ENCODE assay signal across 15 cellular contexts in genomic region chr14:83894519-83894918, GRCh38.
"Had no signal": no experiment of that assay in that cellular context is flagged by ENCODE, and none has a peak within 500 bp of the region (broad histone marks: within the 10 kb centered on the region; RNA-seq: fewer than 3 reads in every experiment).

No MANE protein-coding gene starts in this region.

- H3K9me3 ChIP-seq: esophagus muscularis mucosa, gastroesophageal sphincter, neutrophil, right atrium auricular region, sigmoid colon had no signal

- H3K27ac ChIP-seq: epithelial cell of prostate, esophagus muscularis mucosa, gastroesophageal sphincter, neutrophil, right atrium auricular region, sigmoid colon, skin epidermis had no signal

- H3K27me3 ChIP-seq: esophagus muscularis mucosa, gastroesophageal sphincter, neutrophil, right atrium auricular region, sigmoid colon had no signal

- H3K4me3 ChIP-seq: esophagus muscularis mucosa, gastroesophageal sphincter, right atrium auricular region, sigmoid colon, skin epidermis had no signal

- ATAC-seq: gastroesophageal sphincter; left lobe of liver; naive thymus-derived CD4-positive, alpha-beta T cell had no signal

- DNase-seq: cortex of kidney; effector memory CD4-positive, alpha-beta T cell; mammary epithelial cell; naive thymus-derived CD4-positive, alpha-beta T cell; sigmoid colon; stimulated activated CD4-positive, alpha-beta T cell treated with anti-CD3 and anti-CD28 coated beads, Interleukin-2, amount 100 ng/mL, for 48 hours; stimulated activated naive CD4-positive, alpha-beta T cell treated with Interleukin-2 at 50 U/mL for 16 hours; trophoblast cell had no signal

- H3K36me3 ChIP-seq: esophagus muscularis mucosa, gastroesophageal sphincter, neutrophil, right atrium auricular region, sigmoid colon had no signal

- H3K36me3 Mint-ChIP-seq: naive thymus-derived CD4-positive, alpha-beta T cell had no signal

- H3K27me3 Mint-ChIP-seq: naive thymus-derived CD4-positive, alpha-beta T cell had no signal

- H3K4me1 Mint-ChIP-seq: naive thymus-derived CD4-positive, alpha-beta T cell had no signal

- H3K4me1 ChIP-seq: esophagus muscularis mucosa, gastroesophageal sphincter, right atrium auricular region had no signal

- H3K27ac Mint-ChIP-seq: naive thymus-derived CD4-positive, alpha-beta T cell had no signal

- H3K4me3 Mint-ChIP-seq: naive thymus-derived CD4-positive, alpha-beta T cell had no signal
